ENCODE assay signal across 8 cellular contexts in the genomic region with DNA sequence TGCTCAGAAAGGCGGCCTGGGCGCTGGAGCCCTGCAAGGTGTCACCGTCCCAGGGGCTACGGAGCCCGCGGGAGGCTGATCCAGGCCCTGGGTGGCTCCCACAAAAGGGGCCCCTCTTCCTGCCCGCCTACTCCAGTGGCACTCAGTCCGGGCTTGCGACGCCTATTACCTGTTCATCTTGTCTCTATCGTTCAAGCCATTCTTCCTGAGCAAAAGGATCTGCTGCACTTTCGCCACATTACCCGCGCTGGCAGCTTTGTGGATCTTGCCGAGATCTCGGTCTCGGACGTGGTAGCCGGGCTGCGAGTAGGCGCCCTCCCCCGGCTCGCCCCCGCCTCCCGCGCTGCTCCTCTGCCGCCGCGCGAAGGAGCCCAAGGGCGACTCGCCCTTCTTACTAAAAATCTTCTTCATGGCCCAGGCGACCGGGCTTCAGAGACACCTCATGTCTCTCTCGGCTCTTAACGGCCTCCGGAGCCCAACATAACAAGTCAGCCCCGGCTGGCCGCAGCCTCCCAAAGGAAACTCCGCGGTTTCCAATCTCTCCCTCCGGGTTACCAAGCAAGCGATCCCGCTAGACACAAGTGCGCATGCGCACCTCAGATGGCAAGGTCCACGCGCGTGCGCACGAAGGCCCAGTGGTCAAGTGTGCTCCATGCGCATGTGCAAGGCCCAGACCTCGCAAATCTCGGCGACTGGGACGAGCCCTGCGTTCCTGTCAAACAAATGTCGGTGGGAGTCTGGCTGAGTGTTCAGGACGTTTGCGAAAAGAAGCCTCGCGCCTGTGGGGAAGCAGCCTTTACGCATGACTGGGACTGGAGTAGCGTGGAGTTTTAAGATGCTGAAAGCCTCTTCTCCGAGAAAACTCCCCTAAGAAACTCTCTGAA. TPM values are rescaled to one million over a fixed set of nuclear protein-coding genes. Genes with fewer than 3 reads are reported as not detected.
A peak's percentile ranks its signal among the peaks of the same experiment; 100 is the strongest.
DNase-seq lines count a peak whose midpoint lies in the region; ATAC-seq and TF ChIP-seq lines count a peak whose summit lies in the region.

Gene ANKRD26, minus strand, starts transcription at position 579 of the 884 bp plus-strand sequence. Its CDS starts 168 bp downstream, at position 411.

- H3K9me3 ChIP-seq in thymus (ENCODE audit: control insufficient read depth), result no peaks in the 10 kb centered on the region

- H3K27ac Mint-ChIP-seq in activated naive CD8-positive, alpha-beta T cell treated with anti-CD3 and anti-CD28 coated beads, Interleukin-2, amount 10 ng/mL, durations not matched to agents 7 days and 5 days, result peak within 1 kb of the TSS; percentile 84
- peak within 1 kb of the TSS; percentile 97 for H3K27ac Mint-ChIP-seq in osteocyte (ENCODE audit: unreplicated experiment)

- peaks cover 19% of the 10 kb centered on the region for H3K4me1 ChIP-seq in thymus (ENCODE audit: control insufficient read depth, insufficient read depth, low read length)

- intact Hi-C loops in Right ventricle myocardium inferior (cut with DNase I), result loop anchor here (10.0 kb wide), 1 partner anchor 55 kb away; the partner anchor contains the start of genes MASTL and YME1L1

- under 1% methylated on average over 65 of the region's 65 CpGs for WGBS in thymus

- POLR2A ChIA-PET in activated naive CD8-positive, alpha-beta T cell treated with anti-CD3 and anti-CD28 coated beads, Interleukin-2, amount 10 ng/mL, durations not matched to agents 7 days and 5 days (lab: Charles Lee), result interaction anchor here (0.6 to 3.7 kb wide), 7 partner anchors 14 to 572 kb away, joined by 3 to 19 read pairs (median 4); partner anchors contain the start of genes MASTL and YME1L1

- H3K4me1 Mint-ChIP-seq in activated naive CD8-positive, alpha-beta T cell treated with anti-CD3 and anti-CD28 coated beads, Interleukin-2, amount 10 ng/mL, durations not matched to agents 7 days and 5 days, result peaks cover 33% of the 10 kb centered on the region
- H3K4me1 Mint-ChIP-seq in osteocyte (ENCODE audit: unreplicated experiment), result peaks cover 33% of the 10 kb centered on the region

- DNase-seq in GM12864 (ENCODE audit: low read depth), result peak; percentile 94
- DNase-seq in NCI-H1105 (lab: John Stamatoyannopoulos, UW), result peak; percentile 85
- peak; percentile 58 for DNase-seq in SKM-1 (lab: John Stamatoyannopoulos, UW; ENCODE audit: unreplicated experiment)
- DNase-seq in activated naive CD8-positive, alpha-beta T cell treated with anti-CD3 and anti-CD28 coated beads, Interleukin-2, amount 10 ng/mL, durations not matched to agents 7 days and 5 days, result peak; percentile 97
- peak; percentile 100 for DNase-seq in Right ventricle myocardium inferior (ENCODE audit: missing footprints)
- peak; percentile 100 for DNase-seq in osteocyte (ENCODE audit: extremely low spot score, unreplicated experiment)

- H3K27ac ChIP-seq in thymus (ENCODE audit: low read depth), result peak within 1 kb of the TSS; percentile 95

- TF ChIP-seq CTCF in GM12864 (IDR thresholded peaks at IDR 0.05; ENCODE audit: low read depth, low read length, missing control alignments) (peak; percentile 9), osteocyte (IDR thresholded peaks at IDR 0.05) (peak; percentile 15)

- peak within 1 kb of the TSS; percentile 79 for H3K4me3 Mint-ChIP-seq in activated naive CD8-positive, alpha-beta T cell treated with anti-CD3 and anti-CD28 coated beads, Interleukin-2, amount 10 ng/mL, durations not matched to agents 7 days and 5 days
- H3K4me3 Mint-ChIP-seq in osteocyte (ENCODE audit: unreplicated experiment), result peak within 1 kb of the TSS; percentile 94

- peak within 1 kb of the TSS; percentile 79 for H3K4me3 ChIP-seq in GM12864 (ENCODE audit: low read depth, low read length)
- H3K4me3 ChIP-seq in thymus (ENCODE audit: low read length), result peak within 1 kb of the TSS; percentile 91

- H3K36me3 ChIP-seq in thymus (ENCODE audit: control insufficient read depth, insufficient read depth), result no peaks in the 10 kb centered on the region

- H3K9me3 Mint-ChIP-seq in activated naive CD8-positive, alpha-beta T cell treated with anti-CD3 and anti-CD28 coated beads, Interleukin-2, amount 10 ng/mL, durations not matched to agents 7 days and 5 days, result no peaks in the 10 kb centered on the region
- H3K9me3 Mint-ChIP-seq in osteocyte (ENCODE audit: unreplicated experiment), result no peaks in the 10 kb centered on the region

- no peaks in the 10 kb centered on the region for H3K27me3 Mint-ChIP-seq in activated naive CD8-positive, alpha-beta T cell treated with anti-CD3 and anti-CD28 coated beads, Interleukin-2, amount 10 ng/mL, durations not matched to agents 7 days and 5 days
- no peaks in the 10 kb centered on the region for H3K27me3 Mint-ChIP-seq in osteocyte (ENCODE audit: unreplicated experiment)

- peaks cover 14% of the 10 kb centered on the region for H3K36me3 Mint-ChIP-seq in activated naive CD8-positive, alpha-beta T cell treated with anti-CD3 and anti-CD28 coated beads, Interleukin-2, amount 10 ng/mL, durations not matched to agents 7 days and 5 days
- no peaks in the 10 kb centered on the region for H3K36me3 Mint-ChIP-seq in osteocyte (ENCODE audit: unreplicated experiment)

- ATAC-seq in HG02623 (IDR thresholded peaks at IDR 0.05; ENCODE audit: unreplicated experiment), result peak; percentile 76
- ATAC-seq in activated naive CD8-positive, alpha-beta T cell treated with anti-CD3 and anti-CD28 coated beads, Interleukin-2, amount 10 ng/mL, durations not matched to agents 7 days and 5 days (ENCODE audit: low read depth), result peak; percentile 68
- peak; percentile 96 for ATAC-seq in Right ventricle myocardium inferior

- H3K27me3 ChIP-seq in thymus (ENCODE audit: control insufficient read depth, insufficient read depth), result no peaks in the 10 kb centered on the region

RNA-seq across cellular contexts. Expression of gene ANKRD26, which starts in this region (rescaled TPM):
- 10 to 100 TPM; 11.9 to 13.0 TPM for total RNA-seq in activated naive CD8-positive, alpha-beta T cell treated with anti-CD3 and anti-CD28 coated beads, Interleukin-2, amount 10 ng/mL, durations not matched to agents 7 days and 5 days
- total RNA-seq in Right ventricle myocardium inferior, result 10.9 TPM
- 12.2 and 13.5 TPM in 2 replicates for total RNA-seq in osteocyte
- polyA plus RNA-seq in thymus, result 9.3 TPM

Comparison
In these comparisons a context has a peak if more than half of its experiments do, and no peak if none do; other contexts are left out.
1. Peak in every context shown above with its lines: DNase-seq, ATAC-seq, H3K4me3 ChIP-seq and H3K27ac ChIP-seq.